Comparison of ENCODE assay signal across 24 cellular contexts in genomic region chr6:140907235-140907634, GRCh38.
"Had no signal": no experiment of that assay in that cellular context is flagged by ENCODE, and none has a peak within 500 bp of the region (broad histone marks: within the 10 kb centered on the region; RNA-seq: fewer than 3 reads in every experiment).

No MANE protein-coding gene starts in this region.

- H3K27ac ChIP-seq: dorsolateral prefrontal cortex, heart left ventricle, left lung, lower lobe of right lung, neural progenitor cell, psoas muscle, right lobe of liver, thoracic aorta, tibial nerve, upper lobe of left lung, uterus had no signal

- H3K4me3 ChIP-seq: dorsolateral prefrontal cortex, heart left ventricle, left lung, lower lobe of right lung, neural progenitor cell, psoas muscle, right lobe of liver, smooth muscle cell, thoracic aorta, tibial nerve, upper lobe of left lung, uterus had no signal

- ATAC-seq: heart left ventricle; left cardiac atrium; left lung; naive thymus-derived CD4-positive, alpha-beta T cell; psoas muscle; stimulated activated naive B cell treated with anti-CD40 and anti-IgM and Interleukin-4, amounts not matched to agents 10 μg/mL and 1 μg/mL and 100 μg/mL, for 72 hours had no signal

- H3K4me1 ChIP-seq: heart left ventricle, left lung, lower lobe of right lung, neural progenitor cell, psoas muscle, right lobe of liver, tibial nerve, upper lobe of left lung, uterus had no signal

- DNase-seq: caudate nucleus; cerebellar nuclear complex; dorsolateral prefrontal cortex; effector CD4-positive, alpha-beta T cell; heart left ventricle; hippocampal formation; left cardiac atrium; lower lobe of right lung; naive thymus-derived CD4-positive, alpha-beta T cell; nucleus accumbens; psoas muscle; right lobe of liver; stimulated activated CD4-positive, alpha-beta T cell treated with anti-CD3 and anti-CD28 coated beads, Interleukin-2, amount 100 ng/mL, for 24 hours; stimulated activated CD4-positive, alpha-beta T cell treated with anti-CD3 and anti-CD28 coated beads, Interleukin-4, amount 100 ng/mL, for 24 hours; stimulated activated naive B cell treated with anti-CD40 and anti-IgM and Interleukin-4, amounts not matched to agents 10 μg/mL and 1 μg/mL and 100 μg/mL, for 72 hours; uterus had no signal

- H3K27me3 ChIP-seq: dorsolateral prefrontal cortex, heart left ventricle, left lung, neural progenitor cell, right lobe of liver, tibial nerve, upper lobe of left lung, uterus had no signal

- H3K9ac ChIP-seq: neural progenitor cell had no signal

- H3K4me1 Mint-ChIP-seq: naive thymus-derived CD4-positive, alpha-beta T cell; stimulated activated naive B cell treated with anti-CD40 and anti-IgM and Interleukin-4, amounts not matched to agents 10 μg/mL and 1 μg/mL and 100 μg/mL, for 72 hours had no signal

- H2AFZ ChIP-seq: neural progenitor cell had no signal

- H3K9me3 Mint-ChIP-seq: naive thymus-derived CD4-positive, alpha-beta T cell; nephron; stimulated activated naive CD8-positive, alpha-beta T cell treated with anti-CD3 and anti-CD28 coated beads, Interleukin-15, Interleukin-2, amounts not matched to agents 100 ng/mL and 50 ng/mL, for 24 hours had no signal

- H3K27me3 Mint-ChIP-seq: stimulated activated naive B cell treated with anti-CD40 and anti-IgM and Interleukin-4, amounts not matched to agents 10 μg/mL and 1 μg/mL and 100 μg/mL, for 72 hours had no signal

- H3K36me3 Mint-ChIP-seq: naive thymus-derived CD4-positive, alpha-beta T cell; neural progenitor cell; stimulated activated naive B cell treated with anti-CD40 and anti-IgM and Interleukin-4, amounts not matched to agents 10 μg/mL and 1 μg/mL and 100 μg/mL, for 72 hours had no signal

- H3K4me2 ChIP-seq: neural progenitor cell, smooth muscle cell had no signal

- H3K27ac Mint-ChIP-seq: naive thymus-derived CD4-positive, alpha-beta T cell; nephron; neural progenitor cell; stimulated activated naive B cell treated with anti-CD40 and anti-IgM and Interleukin-4, amounts not matched to agents 10 μg/mL and 1 μg/mL and 100 μg/mL, for 72 hours; stimulated activated naive CD8-positive, alpha-beta T cell treated with anti-CD3 and anti-CD28 coated beads, Interleukin-15, Interleukin-2, amounts not matched to agents 100 ng/mL and 50 ng/mL, for 24 hours had no signal

- H3K4me3 Mint-ChIP-seq: naive thymus-derived CD4-positive, alpha-beta T cell; nephron; neural progenitor cell; stimulated activated naive B cell treated with anti-CD40 and anti-IgM and Interleukin-4, amounts not matched to agents 10 μg/mL and 1 μg/mL and 100 μg/mL, for 72 hours; stimulated activated naive CD8-positive, alpha-beta T cell treated with anti-CD3 and anti-CD28 coated beads, Interleukin-15, Interleukin-2, amounts not matched to agents 100 ng/mL and 50 ng/mL, for 24 hours had no signal

- H3K36me3 ChIP-seq: heart left ventricle, left lung, lower lobe of right lung, neural progenitor cell, right lobe of liver, thoracic aorta, tibial nerve, upper lobe of left lung, uterus had no signal

- H3K9me3 ChIP-seq: left lung, lower lobe of right lung, psoas muscle, right lobe of liver, thoracic aorta, tibial nerve, upper lobe of left lung, uterus had no signal
